Comparison of ENCODE assay signal across 9 cellular contexts in genomic region chr16:81451753-81452680, GRCh38. TPM values are rescaled to one million over a fixed set of nuclear protein-coding genes. Genes with fewer than 3 reads are reported as not detected.
DNase-seq lines count a peak whose midpoint lies in the region; ATAC-seq lines count a peak whose summit lies in the region.
"Had no signal": no experiment of that assay in that cellular context is flagged by ENCODE, and none has a peak within 500 bp of the region (broad histone marks: within the 10 kb centered on the region; RNA-seq: fewer than 3 reads in every experiment).

No MANE protein-coding gene starts in this region.

- DNase-seq in Jurkat, Clone E6-1 (ENCODE audit: low read depth, low spot score), result no peak
- DNase-seq in activated CD4-positive, alpha-beta T cell treated with anti-CD3 and anti-CD28 coated beads, Interleukin-2, amount 50 U/mL, for 48 hours, result peak; percentile 36 to 51
- peak; percentile 42 to 57 for DNase-seq in hippocampal formation (lab: John Stamatoyannopoulos, UW)
- DNase-seq in stimulated activated CD4-positive, alpha-beta T cell treated with anti-CD3 and anti-CD28 coated beads, Interleukin-2, amount 100 ng/mL, for 4 hours (ENCODE audit: low read depth), result peak; percentile 26
- DNase-seq in KG1 (lab: John Stamatoyannopoulos, UW), result no peak
- DNase-seq in NCI-H748 treated with DMSO at 0.1 percent for 48 hours (lab: John Stamatoyannopoulos, UW), result no peak
- DNase-seq: T1000 had no signal

- no peak for ATAC-seq in GM21367 (IDR thresholded peaks at IDR 0.05; ENCODE audit: unreplicated experiment)
- no peak for ATAC-seq in HG03025 (IDR thresholded peaks at IDR 0.05; ENCODE audit: low FRiP score, unreplicated experiment)

- H3K4me3 ChIP-seq in Jurkat, Clone E6-1 (ENCODE audit: low read length), result peak overlapping the region; percentile 4

RNA-seq across cellular contexts. Expression of gene CMIP, which starts 7.4 kb away (rescaled TPM):
- 41.2 TPM for polyA plus RNA-seq in Jurkat, Clone E6-1 (2012; ENCODE audit: insufficient read depth, insufficient read length)

Comparison
In these comparisons a context has a peak if more than half of its experiments do, and no peak if none do; other contexts are left out.
1. DNase-seq: peak in activated CD4-positive, alpha-beta T cell treated with anti-CD3 and anti-CD28 coated beads, Interleukin-2, amount 50 U/mL, for 48 hours (2 of 2), hippocampal formation (2 of 2) and stimulated activated CD4-positive, alpha-beta T cell treated with anti-CD3 and anti-CD28 coated beads, Interleukin-2, amount 100 ng/mL, for 4 hours (single experiment); none in Jurkat, Clone E6-1 (single experiment), KG1 (single experiment) and NCI-H748 treated with DMSO at 0.1 percent for 48 hours (single experiment).